25 cellular contexts compared by ENCODE assay signal in the genomic region with DNA sequence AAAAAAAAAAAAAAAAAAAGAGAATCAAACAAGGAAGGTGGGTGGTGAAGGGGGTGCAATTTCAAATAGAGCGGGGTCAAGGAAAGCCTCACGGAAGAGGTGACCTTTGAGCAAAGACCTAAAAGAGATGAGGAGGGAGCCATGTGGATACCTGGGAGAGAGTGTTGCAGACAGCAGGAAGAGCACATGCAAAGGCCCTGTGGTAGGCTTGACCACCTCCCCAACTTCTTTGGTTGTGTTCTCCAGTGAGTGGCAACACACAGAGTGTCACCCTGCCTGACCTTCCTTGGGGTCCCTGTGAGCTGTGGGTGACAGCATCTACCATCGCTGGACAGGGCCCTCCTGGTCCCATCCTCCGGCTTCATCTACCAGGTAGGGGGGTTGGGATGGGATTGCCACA. TPM values are rescaled to one million over a fixed set of nuclear protein-coding genes. Genes with fewer than 3 reads are reported as not detected.
DNase-seq lines count a peak whose midpoint lies in the region; ATAC-seq, FAIRE-seq and TF ChIP-seq lines count a peak whose summit lies in the region.
"Had no signal": no experiment of that assay in that cellular context is flagged by ENCODE, and none has a peak within 500 bp of the region (broad histone marks: within the 10 kb centered on the region; RNA-seq: fewer than 3 reads in every experiment).

No MANE protein-coding gene starts in this region.

- no peaks in the 10 kb centered on the region for H3K79me2 ChIP-seq in K562 (ENCODE audit: control insufficient read depth, insufficient read depth, low read length)

- ATAC-seq in K562, result no peak
- ATAC-seq in activated CD8-positive, alpha-beta T cell treated with anti-CD3 and anti-CD28 coated beads, Interleukin-2, amount 10 ng/mL, durations not matched to agents 7 days and 5 days, result no peak
- ATAC-seq: GM12878 had no signal

- no peak for TF ChIP-seq RAD21 in K562 (CRISPR knock-in tag; conservative IDR thresholded peaks at IDR 0.05 in 1 of 2, IDR thresholded peaks at IDR 0.05 in 1 of 2)

- H3K9me3 ChIP-seq in HEK293 (ENCODE audit: control insufficient read depth, insufficient read depth, low read depth, low read length) (no peaks in the 10 kb centered on the region; the same call in 1 of the 2 replicates), K562 (replicated peaks; ENCODE audit: control insufficient read depth, insufficient read depth, low read depth, low read length) (peaks cover 4% of the 10 kb centered on the region)
- H3K9me3 ChIP-seq: BE2C had no signal

- no peaks in the 10 kb centered on the region; a peak in 1 of 3 replicates for H3K36me3 ChIP-seq in HEK293 (ENCODE audit: control insufficient read depth in 2 of 2, insufficient read depth in 1 of 2, low read length in 2 of 2)
- H3K36me3 ChIP-seq in K562 (ENCODE audit: control insufficient read depth, insufficient read depth, low read length), result peaks cover 27% of the 10 kb centered on the region; the same call in 2 of the 3 replicates
- H3K36me3 ChIP-seq: BE2C had no signal

- CTCF ChIA-PET in HEK293 (lab: Yijun Ruan, JAX), result interaction anchor here (0.6 to 2.6 kb wide), 5 partner anchors 8 to 1084 kb away, joined by 3 to 7 read pairs (median 4); no protein-coding TSS in a partner anchor
- CTCF ChIA-PET in K562 (lab: Yijun Ruan, JAX; ENCODE audit: low intra/inter-chr PET ratio), result interaction anchor here (0.6 kb wide), 1 partner anchor 170 kb away, joined by 3 read pairs; no protein-coding TSS in a partner anchor
- CTCF ChIA-PET in activated CD8-positive, alpha-beta T cell treated with anti-CD3 and anti-CD28 coated beads, Interleukin-2, amount 10 ng/mL, durations not matched to agents 7 days and 5 days (lab: Charles Lee), result interaction anchor here (4.3 kb wide), 1 partner anchor 9 kb away, joined by 36 read pairs; no protein-coding TSS in a partner anchor

- no peaks in the 10 kb centered on the region for H3K9me1 ChIP-seq in K562 (ENCODE audit: control insufficient read depth, insufficient read depth, low read length)

- no peak overlapping the region for H3K27ac ChIP-seq in HEK293 (ENCODE audit: extremely low read depth, low read depth, low read length)
- H3K27ac ChIP-seq in K562 (ENCODE audit: extremely low read depth, low read depth, low read length), result no peak overlapping the region
- H3K27ac ChIP-seq: BLaER1 had no signal

- no peak overlapping the region for H2AFZ ChIP-seq in K562 (ENCODE audit: low read depth, low read length)

- DNase-seq in K562 (ENCODE audit: extremely low read depth in 1 of 4, low spot score in 3 of 4), result peak in 2 of 4 experiments; percentile 10 to 11
- DNase-seq in epidermal melanocyte (ENCODE audit: insufficient read length, low spot score), result peak; percentile 3
- no peak for DNase-seq in type B pancreatic cell (ENCODE audit: extremely low spot score, unreplicated experiment)
- no peak for DNase-seq in activated CD8-positive, alpha-beta T cell treated with anti-CD3 and anti-CD28 coated beads, Interleukin-2, amount 10 ng/mL, durations not matched to agents 7 days and 5 days
- no peak for DNase-seq in DMS153 (lab: John Stamatoyannopoulos, UW)
- DNase-seq: 8988T; ACHN; BE2C; C1 segment of cervical spinal cord; CD4-positive, alpha-beta memory T cell; CD4-positive, CD25-positive, alpha-beta regulatory T cell; CD8-positive, alpha-beta memory T cell; COR-L47; DMS 273 treated with DMSO at 0.1 percent for 48 hours; DMS79 treated with DMSO at 0.1 percent for 48 hours; GDM1 had no signal

- H3K4me1 ChIP-seq in HEK293 (ENCODE audit: control insufficient read depth, insufficient read depth, low read length), result no peaks in the 10 kb centered on the region
- peaks cover 0 to 31% of the 10 kb centered on the region in 2 experiments; a peak in 2 of 5 replicates for H3K4me1 ChIP-seq in K562 (replicated peaks in 1 of 2; ENCODE audit: control insufficient read depth in 2 of 2, insufficient read depth in 2 of 2, low read length in 2 of 2)
- H3K4me1 ChIP-seq: BE2C had no signal

- H3K9ac ChIP-seq in K562 (ENCODE audit: insufficient read depth in 1 of 2, low read depth in 2 of 2, low read length in 2 of 2), result no peak overlapping the region
- H3K9ac ChIP-seq: BLaER1 had no signal

- peaks cover 10% of the 10 kb centered on the region for H3K27me3 Mint-ChIP-seq in type B pancreatic cell
- peaks cover 4% of the 10 kb centered on the region for H3K27me3 Mint-ChIP-seq in activated CD8-positive, alpha-beta T cell treated with anti-CD3 and anti-CD28 coated beads, Interleukin-2, amount 10 ng/mL, durations not matched to agents 7 days and 5 days (ENCODE audit: low read depth)
- H3K27me3 Mint-ChIP-seq: CD4-positive, alpha-beta memory T cell; CD8-positive, alpha-beta memory T cell had no signal

- H3K9me3 Mint-ChIP-seq in type B pancreatic cell, result no peaks in the 10 kb centered on the region
- no peaks in the 10 kb centered on the region for H3K9me3 Mint-ChIP-seq in activated CD8-positive, alpha-beta T cell treated with anti-CD3 and anti-CD28 coated beads, Interleukin-2, amount 10 ng/mL, durations not matched to agents 7 days and 5 days (ENCODE audit: insufficient read depth)
- H3K9me3 Mint-ChIP-seq: CD8-positive, alpha-beta memory T cell had no signal

- no peaks in the 10 kb centered on the region for H3K36me3 Mint-ChIP-seq in type B pancreatic cell
- peaks cover 55% of the 10 kb centered on the region for H3K36me3 Mint-ChIP-seq in activated CD8-positive, alpha-beta T cell treated with anti-CD3 and anti-CD28 coated beads, Interleukin-2, amount 10 ng/mL, durations not matched to agents 7 days and 5 days (ENCODE audit: low read depth)

- no peak for TF ChIP-seq CTCF in HEK293 (tag by site-specific recombination; IDR thresholded peaks at IDR 0.05)
- no peak for TF ChIP-seq CTCF in K562 (IDR thresholded peaks at IDR 0.05 in 2 of 3, conservative IDR thresholded peaks at IDR 0.05 in 1 of 3; ENCODE audit: insufficient read depth in 2 of 3, low read depth in 1 of 3, low read length in 3 of 3)
- TF ChIP-seq CTCF in type B pancreatic cell (conservative IDR thresholded peaks at IDR 0.05), result no peak

- FAIRE-seq in K562 (lab: Jason Lieb, UNC), result no peak
- FAIRE-seq: A204.1, GM12878, GM12892, GM18507 had no signal

- 95% methylated on average over 3 of the region's 4 CpGs for WGBS in K562 (ENCODE audit: insufficient coverage, low coverage, missing lambda C conversion rate)

- H3K4me3 Mint-ChIP-seq in type B pancreatic cell, result no peak overlapping the region
- H3K4me3 Mint-ChIP-seq in activated CD8-positive, alpha-beta T cell treated with anti-CD3 and anti-CD28 coated beads, Interleukin-2, amount 10 ng/mL, durations not matched to agents 7 days and 5 days, result no peak overlapping the region
- H3K4me3 Mint-ChIP-seq: CD14-positive monocyte; CD4-positive, alpha-beta memory T cell; CD4-positive, CD25-positive, alpha-beta regulatory T cell; CD8-positive, alpha-beta memory T cell had no signal

- no peak for TF ChIP-seq EP300 in K562 (IDR thresholded peaks at IDR 0.05; ENCODE audit: low read length)

- H3K27me3 ChIP-seq in K562 (ENCODE audit: control insufficient read depth in 2 of 2, insufficient read depth in 2 of 2, low read length in 2 of 2), result no peaks in the 10 kb centered on the region
- H3K27me3 ChIP-seq: BE2C had no signal

- H3K4me2 ChIP-seq in K562 (ENCODE audit: insufficient read depth, low read length), result no peak overlapping the region
- H3K4me2 ChIP-seq: BLaER1 had no signal

- H3K4me3 ChIP-seq in HEK293 (ENCODE audit: low read depth, low read length) (no peak overlapping the region), K562 (no peak overlapping the region)
- H3K4me3 ChIP-seq: BLaER1, GM12878 had no signal

- intact Hi-C loops in K562 (cut with micrococcal nuclease), result no loop called here

- no peak overlapping the region for H3K27ac Mint-ChIP-seq in type B pancreatic cell
- H3K27ac Mint-ChIP-seq in activated CD8-positive, alpha-beta T cell treated with anti-CD3 and anti-CD28 coated beads, Interleukin-2, amount 10 ng/mL, durations not matched to agents 7 days and 5 days, result no peak overlapping the region

- TF ChIP-seq POLR2A in K562 (conservative IDR thresholded peaks at IDR 0.05), result no peak

- H4K20me1 ChIP-seq in K562 (replicated peaks; ENCODE audit: control insufficient read depth, insufficient read depth, low read length), result no peaks in the 10 kb centered on the region
- H4K20me1 ChIP-seq: BLaER1 had no signal

- POLR2A ChIA-PET in HEK293 (lab: Yijun Ruan, JAX), result no interaction called here
- POLR2A ChIA-PET in K562 (lab: Yijun Ruan, JAX), result interaction anchor here (0.6 kb wide), 1 partner anchor 11 kb away, joined by 3 read pairs; no protein-coding TSS in a partner anchor
- POLR2A ChIA-PET in activated CD8-positive, alpha-beta T cell treated with anti-CD3 and anti-CD28 coated beads, Interleukin-2, amount 10 ng/mL, durations not matched to agents 7 days and 5 days (lab: Charles Lee), result no interaction called here

- BruUV-seq in K562 (replicated peaks; lab: Mats Ljungman, UMichigan), result no TSS peak

- H3K4me1 Mint-ChIP-seq in type B pancreatic cell (ENCODE audit: unreplicated experiment), result no peaks in the 10 kb centered on the region
- peaks cover 7% of the 10 kb centered on the region for H3K4me1 Mint-ChIP-seq in activated CD8-positive, alpha-beta T cell treated with anti-CD3 and anti-CD28 coated beads, Interleukin-2, amount 10 ng/mL, durations not matched to agents 7 days and 5 days (ENCODE audit: low read depth)

- in situ Hi-C loops in K562 (cut with MboI), result loop anchor here (25.0 kb wide), 1 partner anchor 463 kb away; no protein-coding TSS in a partner anchor

RNA-seq across cellular contexts. Expression of a gene that starts 11.4 kb away (rescaled TPM):
- 0.53 and 0.76 TPM in 2 replicates for total RNA-seq in K562 (2011; cell fraction: chromatin; rRNA removed; ENCODE audit: low replicate concordance)
- 0.33 and 0.92 TPM in 2 replicates for total RNA-seq in K562 (2011; cell fraction: nucleolus; rRNA removed)
- total RNA-seq in K562 (2011; cell fraction: nucleoplasm; rRNA removed), result 0.73 and 0.99 TPM in 2 replicates
- 8.2 and 8.9 TPM in 2 replicates for total RNA-seq in K562 (2014; rRNA removed)
- total RNA-seq in K562 (2014; rRNA removed; fragmentation: Illumina TruSeq; extraction: Trizol), result 2.5 and 2.8 TPM in 2 replicates
- total RNA-seq in K562 (2015; rRNA removed; fragmentation: Illumina TruSeq; extraction: Trizol), result 3.3 and 3.7 TPM in 2 replicates
- total RNA-seq in K562 (2021), result 7.6 and 9.3 TPM in 2 replicates
- polyA plus RNA-seq in K562 (2011; rRNA removed), result 2.3 and 2.9 TPM in 2 replicates
- polyA plus RNA-seq in K562 (2011; cell fraction: cytosol; rRNA removed), result 2.1 and 6.1 TPM in 2 replicates
- polyA plus RNA-seq in K562 (2011; cell fraction: nucleus; rRNA removed), result 1.1 and 2.9 TPM in 2 replicates
- polyA plus RNA-seq in K562 (2012), result 2.0 and 13.9 TPM in 2 replicates
- 7.4 and 10.8 TPM in 2 replicates for polyA plus RNA-seq in K562 (2014; fragmentation: Illumina TruSeq; extraction: Trizol)
- under 1 TPM; 0.07 to 0.29 TPM for polyA plus RNA-seq in K562 (2014; fragmentation: Nextera tagmentation; extraction: Ambion mirVana)
- 8.9 and 12.1 TPM in 2 replicates for polyA plus RNA-seq in K562 (2014; rRNA removed)
- 0.39 and 1.3 TPM in 2 replicates for polyA minus RNA-seq in K562 (2011; rRNA and poly(A)+ RNA removed)
- 0.91 and 1.4 TPM in 2 replicates for polyA minus RNA-seq in K562 (2011; cell fraction: cytosol; rRNA and poly(A)+ RNA removed)
- polyA minus RNA-seq in K562 (2011; cell fraction: nucleus; rRNA and poly(A)+ RNA removed), result 0.27 and 0.56 TPM in 2 replicates
- total RNA-seq in type B pancreatic cell (ENCODE audit: low replicate concordance), result 0.83 and 8.1 TPM in 2 replicates
- total RNA-seq in activated CD8-positive, alpha-beta T cell treated with anti-CD3 and anti-CD28 coated beads, Interleukin-2, amount 10 ng/mL, durations not matched to agents 7 days and 5 days, result not detected
- total RNA-seq: CD4-positive, alpha-beta memory T cell; CD4-positive, CD25-positive, alpha-beta regulatory T cell; CD8-positive, alpha-beta memory T cell; GM12878 had no signal
- polyA plus RNA-seq: CD14-positive monocyte; CD4-positive, alpha-beta memory T cell; CD4-positive, CD25-positive, alpha-beta regulatory T cell; CD8-positive, alpha-beta memory T cell had no signal

RNA-seq across cellular contexts. Expression of a gene that starts 18.9 kb away (rescaled TPM):
- total RNA-seq in K562 (2011; cell fraction: chromatin; rRNA removed; ENCODE audit: low replicate concordance), result 10.9 and 28.8 TPM in 2 replicates
- total RNA-seq in K562 (2011; cell fraction: nucleolus; rRNA removed), result 34.2 and 45.7 TPM in 2 replicates
- total RNA-seq in K562 (2011; cell fraction: nucleoplasm; rRNA removed), result 19.0 and 24.8 TPM in 2 replicates
- total RNA-seq in K562 (2014; rRNA removed) (11.6 and 12.6 TPM in 2 replicates), K562 (2014; rRNA removed; fragmentation: Illumina TruSeq; extraction: Trizol) (6.3 and 7.0 TPM in 2 replicates), K562 (2015; rRNA removed; fragmentation: Illumina TruSeq; extraction: Trizol) (8.6 and 8.8 TPM in 2 replicates), K562 (2021) (15.2 and 15.9 TPM in 2 replicates), type B pancreatic cell (ENCODE audit: low replicate concordance) (0.95 and 2.8 TPM in 2 replicates)
- polyA plus RNA-seq in K562 (2011; rRNA removed) (14.1 and 15.9 TPM in 2 replicates), K562 (2014; fragmentation: Illumina TruSeq; extraction: Trizol) (12.5 and 13.3 TPM in 2 replicates), K562 (2014; fragmentation: Nextera tagmentation; extraction: Ambion mirVana) (1 to 10 TPM; 1.9 to 2.1 TPM), K562 (2014; rRNA removed) (10.6 and 12.0 TPM in 2 replicates)
- 9.7 and 22.4 TPM in 2 replicates for polyA plus RNA-seq in K562 (2011; cell fraction: cytosol; rRNA removed)
- polyA plus RNA-seq in K562 (2011; cell fraction: nucleus; rRNA removed), result 7.8 and 13.8 TPM in 2 replicates
- 12.8 and 16.0 TPM in 2 replicates for polyA plus RNA-seq in K562 (2012)
- 4.5 and 7.4 TPM in 2 replicates for polyA minus RNA-seq in K562 (2011; rRNA and poly(A)+ RNA removed)
- polyA minus RNA-seq in K562 (2011; cell fraction: cytosol; rRNA and poly(A)+ RNA removed), result 5.3 and 8.4 TPM in 2 replicates
- polyA minus RNA-seq in K562 (2011; cell fraction: nucleus; rRNA and poly(A)+ RNA removed), result 2.8 and 3.9 TPM in 2 replicates
- total RNA-seq in activated CD8-positive, alpha-beta T cell treated with anti-CD3 and anti-CD28 coated beads, Interleukin-2, amount 10 ng/mL, durations not matched to agents 7 days and 5 days, result 10 to 100 TPM; 39.7 to 39.8 TPM

RNA-seq across cellular contexts. Expression of a gene that starts 22.1 kb away (rescaled TPM):
- total RNA-seq in K562 (2011; cell fraction: chromatin; rRNA removed; ENCODE audit: low replicate concordance), result 1.7 and 5.3 TPM in 2 replicates
- 5.5 and 5.7 TPM in 2 replicates for total RNA-seq in K562 (2011; cell fraction: nucleolus; rRNA removed)
- total RNA-seq in K562 (2011; cell fraction: nucleoplasm; rRNA removed), result 4.1 and 5.0 TPM in 2 replicates
- total RNA-seq in K562 (2014; rRNA removed), result 3.1 and 3.9 TPM in 2 replicates
- 0.69 and 0.73 TPM in 2 replicates for total RNA-seq in K562 (2014; rRNA removed; fragmentation: Illumina TruSeq; extraction: Trizol)
- total RNA-seq in K562 (2015; rRNA removed; fragmentation: Illumina TruSeq; extraction: Trizol), result 1.6 and 1.9 TPM in 2 replicates
- total RNA-seq in K562 (2021), result 1.9 and 2.9 TPM in 2 replicates
- 1.2 and 2.1 TPM in 2 replicates for polyA plus RNA-seq in K562 (2011; rRNA removed)
- 2.1 and 3.0 TPM in 2 replicates for polyA plus RNA-seq in K562 (2011; cell fraction: cytosol; rRNA removed)
- 8.6 and 12.9 TPM in 2 replicates for polyA plus RNA-seq in K562 (2011; cell fraction: nucleus; rRNA removed)
- 3.6 and 4.2 TPM in 2 replicates for polyA plus RNA-seq in K562 (2012)
- 2.6 and 3.2 TPM in 2 replicates for polyA plus RNA-seq in K562 (2014; fragmentation: Illumina TruSeq; extraction: Trizol)
- polyA plus RNA-seq in K562 (2014; fragmentation: Nextera tagmentation; extraction: Ambion mirVana), result under 1 TPM; 0.25 to 0.37 TPM
- polyA plus RNA-seq in K562 (2014; rRNA removed), result 5.4 and 5.6 TPM in 2 replicates
- not detected in 2 replicates for polyA minus RNA-seq in K562 (2011; rRNA and poly(A)+ RNA removed)
- 0.91 TPM in 1 of 2 replicates, not detected in the other for polyA minus RNA-seq in K562 (2011; cell fraction: cytosol; rRNA and poly(A)+ RNA removed)
- 1.8 and 1.9 TPM in 2 replicates for polyA minus RNA-seq in K562 (2011; cell fraction: nucleus; rRNA and poly(A)+ RNA removed)
- total RNA-seq in type B pancreatic cell (ENCODE audit: low replicate concordance), result 3.1 and 3.6 TPM in 2 replicates
- total RNA-seq in activated CD8-positive, alpha-beta T cell treated with anti-CD3 and anti-CD28 coated beads, Interleukin-2, amount 10 ng/mL, durations not matched to agents 7 days and 5 days, result 1 to 10 TPM; 1.0 to 1.1 TPM

RNA-seq across cellular contexts. Expression of a gene that starts 22.6 kb away (rescaled TPM):
- total RNA-seq in K562 (2011; cell fraction: chromatin; rRNA removed; ENCODE audit: low replicate concordance), result not detected in 2 replicates
- 0.92 TPM in 1 of 2 replicates, not detected in the other for total RNA-seq in K562 (2011; cell fraction: nucleolus; rRNA removed)
- not detected in 2 replicates for total RNA-seq in K562 (2011; cell fraction: nucleoplasm; rRNA removed)
- total RNA-seq in K562 (2014; rRNA removed), result 1.1 TPM in 1 of 2 replicates, not detected in the other
- not detected in 2 replicates for total RNA-seq in K562 (2014; rRNA removed; fragmentation: Illumina TruSeq; extraction: Trizol)
- not detected in 2 replicates for total RNA-seq in K562 (2015; rRNA removed; fragmentation: Illumina TruSeq; extraction: Trizol)
- total RNA-seq in K562 (2021), result 0.31 TPM in 1 of 2 replicates, not detected in the other
- polyA plus RNA-seq in K562 (2011; rRNA removed), result 0.71 TPM in 1 of 2 replicates, not detected in the other
- polyA plus RNA-seq in K562 (2011; cell fraction: cytosol; rRNA removed), result 0.27 and 2.5 TPM in 2 replicates
- polyA plus RNA-seq in K562 (2011; cell fraction: nucleus; rRNA removed), result 0.57 TPM in 1 of 2 replicates, not detected in the other
- 0.26 and 0.57 TPM in 2 replicates for polyA plus RNA-seq in K562 (2012)
- polyA plus RNA-seq in K562 (2014; fragmentation: Illumina TruSeq; extraction: Trizol), result not detected in 2 replicates
- not detected for polyA plus RNA-seq in K562 (2014; fragmentation: Nextera tagmentation; extraction: Ambion mirVana)
- polyA plus RNA-seq in K562 (2014; rRNA removed), result 0.38 and 1.2 TPM in 2 replicates
- not detected in 2 replicates for polyA minus RNA-seq in K562 (2011; rRNA and poly(A)+ RNA removed)
- polyA minus RNA-seq in K562 (2011; cell fraction: cytosol; rRNA and poly(A)+ RNA removed), result not detected in 2 replicates
- polyA minus RNA-seq in K562 (2011; cell fraction: nucleus; rRNA and poly(A)+ RNA removed), result not detected in 2 replicates
- not detected in 2 replicates for total RNA-seq in type B pancreatic cell (ENCODE audit: low replicate concordance)
- not detected for total RNA-seq in activated CD8-positive, alpha-beta T cell treated with anti-CD3 and anti-CD28 coated beads, Interleukin-2, amount 10 ng/mL, durations not matched to agents 7 days and 5 days
- total RNA-seq: A673; CD4-positive, alpha-beta memory T cell; CD4-positive, CD25-positive, alpha-beta regulatory T cell; CD8-positive, alpha-beta memory T cell; GM12878 had no signal
- polyA plus RNA-seq: AG04450; CD14-positive monocyte; CD8-positive, alpha-beta memory T cell; GM12878 had no signal

RNA-seq across cellular contexts. Expression of a gene that starts 35.1 kb away (rescaled TPM):
- total RNA-seq in K562 (2011; cell fraction: chromatin; rRNA removed; ENCODE audit: low replicate concordance), result 0.83 and 2.1 TPM in 2 replicates
- 3.7 and 4.5 TPM in 2 replicates for total RNA-seq in K562 (2011; cell fraction: nucleolus; rRNA removed)
- 1.8 and 2.1 TPM in 2 replicates for total RNA-seq in K562 (2011; cell fraction: nucleoplasm; rRNA removed)
- total RNA-seq in K562 (2014; rRNA removed), result 0.45 and 1.5 TPM in 2 replicates
- total RNA-seq in K562 (2014; rRNA removed; fragmentation: Illumina TruSeq; extraction: Trizol), result 0.35 TPM in 1 of 2 replicates, not detected in the other
- 0.29 and 0.53 TPM in 2 replicates for total RNA-seq in K562 (2015; rRNA removed; fragmentation: Illumina TruSeq; extraction: Trizol)
- 1.1 and 2.1 TPM in 2 replicates for total RNA-seq in K562 (2021)
- 0.39 and 0.56 TPM in 2 replicates for polyA plus RNA-seq in K562 (2011; rRNA removed)
- 0.46 and 0.97 TPM in 2 replicates for polyA plus RNA-seq in K562 (2011; cell fraction: cytosol; rRNA removed)
- 1.2 and 3.8 TPM in 2 replicates for polyA plus RNA-seq in K562 (2011; cell fraction: nucleus; rRNA removed)
- polyA plus RNA-seq in K562 (2012), result 0.62 and 0.68 TPM in 2 replicates
- 0.28 and 0.39 TPM in 2 replicates for polyA plus RNA-seq in K562 (2014; fragmentation: Illumina TruSeq; extraction: Trizol)
- not detected for polyA plus RNA-seq in K562 (2014; fragmentation: Nextera tagmentation; extraction: Ambion mirVana)
- polyA plus RNA-seq in K562 (2014; rRNA removed), result 1.8 TPM in 1 of 2 replicates, not detected in the other
- polyA minus RNA-seq in K562 (2011; rRNA and poly(A)+ RNA removed), result 0.14 TPM in 1 of 2 replicates, not detected in the other
- not detected in 2 replicates for polyA minus RNA-seq in K562 (2011; cell fraction: cytosol; rRNA and poly(A)+ RNA removed)
- 1.5 and 3.0 TPM in 2 replicates for polyA minus RNA-seq in K562 (2011; cell fraction: nucleus; rRNA and poly(A)+ RNA removed)
- not detected in 2 replicates for total RNA-seq in type B pancreatic cell (ENCODE audit: low replicate concordance)
- total RNA-seq in activated CD8-positive, alpha-beta T cell treated with anti-CD3 and anti-CD28 coated beads, Interleukin-2, amount 10 ng/mL, durations not matched to agents 7 days and 5 days, result not detected
- total RNA-seq: A673; CD4-positive, CD25-positive, alpha-beta regulatory T cell; GM12878 had no signal
- polyA plus RNA-seq: AG04450; CD14-positive monocyte; CD4-positive, alpha-beta memory T cell; CD4-positive, CD25-positive, alpha-beta regulatory T cell; CD8-positive, alpha-beta memory T cell had no signal
